In the genomic region with DNA sequence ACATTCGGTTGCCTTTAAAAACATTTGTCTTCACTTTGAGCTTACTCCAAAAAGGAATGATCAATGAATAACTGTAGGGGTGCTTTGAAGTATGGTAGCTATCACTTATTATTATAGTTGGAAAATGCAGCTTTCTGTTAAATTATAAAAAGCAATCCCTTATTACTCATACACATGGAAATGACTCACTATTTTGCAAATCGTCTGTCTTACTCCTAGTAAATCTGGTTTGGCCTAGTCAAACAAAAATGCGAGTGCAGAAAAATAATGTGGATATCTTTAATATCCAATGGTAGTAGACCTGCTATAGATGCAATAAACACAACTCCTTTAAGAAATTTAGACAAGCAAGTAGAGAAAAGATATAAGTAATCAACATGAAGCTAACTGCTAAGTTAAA, we compare ENCODE assay signal across 19 cellular contexts.
A peak's percentile ranks its signal among the peaks of the same experiment; 100 is the strongest.
DNase-seq lines count a peak whose midpoint lies in the region; TF ChIP-seq lines count a peak whose summit lies in the region.
"Had no signal": no experiment of that assay in that cellular context is flagged by ENCODE, and none has a peak within 500 bp of the region (broad histone marks: within the 10 kb centered on the region; RNA-seq: fewer than 3 reads in every experiment).

No MANE protein-coding gene starts in this region.

- peak overlapping the region; percentile 37 for H3K27ac Mint-ChIP-seq in chondrocyte (ENCODE audit: unreplicated experiment)
- H3K27ac Mint-ChIP-seq: activated CD8-positive, alpha-beta memory T cell treated with anti-CD3 and anti-CD28 coated beads, Interleukin-2, amount 10 ng/mL, durations not matched to agents 7 days and 5 days; activated naive CD4-positive, alpha-beta T cell treated with anti-CD3 and anti-CD28 coated beads for 36 hours; CD8-positive, alpha-beta T cell; mesothelial cell of epicardium had no signal

- H3K27me3 ChIP-seq in osteoblast (ENCODE audit: insufficient read depth, low read length): no peaks in the 10 kb centered on the region
- H3K27me3 ChIP-seq in adrenal gland: no peaks in the 10 kb centered on the region
- no peaks in the 10 kb centered on the region for H3K27me3 ChIP-seq in BE2C
- H3K27me3 ChIP-seq: stomach, uterus had no signal

- H3K9me3 ChIP-seq in osteoblast (ENCODE audit: low read depth, low read length): no peaks in the 10 kb centered on the region
- no peaks in the 10 kb centered on the region for H3K9me3 ChIP-seq in adrenal gland (replicated peaks in 1 of 3)
- H3K9me3 ChIP-seq in BE2C: no peaks in the 10 kb centered on the region
- H3K9me3 ChIP-seq: uterus had no signal

- peaks cover 1% of the 10 kb centered on the region for H3K36me3 Mint-ChIP-seq in chondrocyte (ENCODE audit: low read depth)
- H3K36me3 Mint-ChIP-seq: activated CD8-positive, alpha-beta memory T cell treated with anti-CD3 and anti-CD28 coated beads, Interleukin-2, amount 10 ng/mL, durations not matched to agents 7 days and 5 days; CD8-positive, alpha-beta T cell; mesothelial cell of epicardium had no signal

- H3K79me2 ChIP-seq in osteoblast (ENCODE audit: insufficient read depth, low read length): no peaks in the 10 kb centered on the region

- intact Hi-C loops in adrenal gland (cut with DNase I): no loop called here

- no peak for TF ChIP-seq POLR2A in adrenal gland (IDR thresholded peaks at IDR 0.05)

- peaks cover 24% of the 10 kb centered on the region for H3K9me3 Mint-ChIP-seq in chondrocyte (ENCODE audit: low read depth)

- no peaks in the 10 kb centered on the region for H4K20me1 ChIP-seq in osteoblast (ENCODE audit: insufficient read depth, low read length)

- H3K4me3 ChIP-seq in osteoblast (ENCODE audit: insufficient read depth, low read length) (no peak overlapping the region), adrenal gland (no peak overlapping the region), BE2C (ENCODE audit: low read depth, low read length) (no peak overlapping the region)
- H3K4me3 ChIP-seq: smooth muscle cell, stomach, uterus had no signal

- no peak for TF ChIP-seq CTCF in chondrocyte (IDR thresholded peaks at IDR 0.05)
- no peak for TF ChIP-seq CTCF in osteoblast (IDR thresholded peaks at IDR 0.05; ENCODE audit: extremely low read depth, low read depth, low read length)
- no peak for TF ChIP-seq CTCF in adrenal gland (IDR thresholded peaks at IDR 0.05)
- no peak for TF ChIP-seq CTCF in BE2C (IDR thresholded peaks at IDR 0.05; ENCODE audit: low read depth, low read length)

- H3K4me2 ChIP-seq in osteoblast (ENCODE audit: insufficient read depth, low read length): no peak overlapping the region
- H3K4me2 ChIP-seq: smooth muscle cell had no signal

- H3K4me1 Mint-ChIP-seq in chondrocyte (ENCODE audit: low read depth): peaks cover 9% of the 10 kb centered on the region
- H3K4me1 Mint-ChIP-seq: activated CD8-positive, alpha-beta memory T cell treated with anti-CD3 and anti-CD28 coated beads, Interleukin-2, amount 10 ng/mL, durations not matched to agents 7 days and 5 days; mesothelial cell of epicardium had no signal

- H3K36me3 ChIP-seq in osteoblast (ENCODE audit: insufficient read depth, low read length) (no peaks in the 10 kb centered on the region), adrenal gland (replicated peaks in 1 of 2) (no peaks in the 10 kb centered on the region), BE2C (no peaks in the 10 kb centered on the region)
- H3K36me3 ChIP-seq: stomach, uterus had no signal

- DNase-seq in EH (ENCODE audit: low read depth) (peak; percentile 46), NCI-H226 (peak; percentile 39), chondrocyte (ENCODE audit: low spot score) (no peak), osteoblast (ENCODE audit: insufficient read length, low spot score, missing footprints) (peak; percentile 81), adrenal gland (no peak), BE2C (no peak), NCI-H510A treated with DMSO at 0.1 percent for 48 hours (lab: John Stamatoyannopoulos, UW) (no peak), NCI-H2171 treated with DMSO at 0.1 percent for 48 hours (lab: John Stamatoyannopoulos, UW) (no peak)
- DNase-seq: activated CD8-positive, alpha-beta memory T cell treated with anti-CD3 and anti-CD28 coated beads, Interleukin-2, amount 10 ng/mL, durations not matched to agents 7 days and 5 days; activated naive CD4-positive, alpha-beta T cell treated with anti-CD3 and anti-CD28 coated beads for 36 hours; CD8-positive, alpha-beta T cell; MM.1S; occipital lobe; SHP77; stomach; T-helper 2 cell; uterus had no signal

- H3K4me1 ChIP-seq in osteoblast (ENCODE audit: insufficient read depth, low read length) (peaks cover 3% of the 10 kb centered on the region), adrenal gland (replicated peaks in 1 of 2) (no peaks in the 10 kb centered on the region), BE2C (no peaks in the 10 kb centered on the region)
- H3K4me1 ChIP-seq: stomach, uterus had no signal

- no peak overlapping the region for H3K4me3 Mint-ChIP-seq in chondrocyte (ENCODE audit: unreplicated experiment)
- H3K4me3 Mint-ChIP-seq: activated CD8-positive, alpha-beta memory T cell treated with anti-CD3 and anti-CD28 coated beads, Interleukin-2, amount 10 ng/mL, durations not matched to agents 7 days and 5 days; activated naive CD4-positive, alpha-beta T cell treated with anti-CD3 and anti-CD28 coated beads for 36 hours; CD8-positive, alpha-beta T cell; mesothelial cell of epicardium had no signal

- H2AFZ ChIP-seq in osteoblast (ENCODE audit: low read length): no peak overlapping the region

- no peaks in the 10 kb centered on the region for H3K27me3 Mint-ChIP-seq in chondrocyte (ENCODE audit: low read depth)
- H3K27me3 Mint-ChIP-seq: activated CD8-positive, alpha-beta memory T cell treated with anti-CD3 and anti-CD28 coated beads, Interleukin-2, amount 10 ng/mL, durations not matched to agents 7 days and 5 days had no signal

- WGBS in adrenal gland, 4 donors: 45 to 57% (median 50%) methylated on average over 3 of the region's 3 CpGs

- H3K27ac ChIP-seq in osteoblast (ENCODE audit: low read depth, low read length) (peak overlapping the region; percentile 12), adrenal gland (no peak overlapping the region)
- H3K27ac ChIP-seq: stomach, uterus had no signal

Comparison
In these comparisons a context has a peak if more than half of its experiments do, and no peak if none do; other contexts are left out.
1. DNase-seq: peak in EH (single experiment), NCI-H226 (single experiment) and osteoblast (single experiment); none in chondrocyte (single experiment), adrenal gland (0 of 7), BE2C (single experiment), NCI-H510A treated with DMSO at 0.1 percent for 48 hours (single experiment) and NCI-H2171 treated with DMSO at 0.1 percent for 48 hours (single experiment).